In genomic region chr20:17940447-17940971, GRCh38 we compare ENCODE assay signal across 1 cellular context.
TF ChIP-seq lines count a peak whose summit lies in the region.

No MANE protein-coding gene starts in this region.

TF ChIP-seq in GM12878, 131 proteins besides CTCF, POLR2A, EP300 and RAD21:
- TF ChIP-seq, protein P1, sequence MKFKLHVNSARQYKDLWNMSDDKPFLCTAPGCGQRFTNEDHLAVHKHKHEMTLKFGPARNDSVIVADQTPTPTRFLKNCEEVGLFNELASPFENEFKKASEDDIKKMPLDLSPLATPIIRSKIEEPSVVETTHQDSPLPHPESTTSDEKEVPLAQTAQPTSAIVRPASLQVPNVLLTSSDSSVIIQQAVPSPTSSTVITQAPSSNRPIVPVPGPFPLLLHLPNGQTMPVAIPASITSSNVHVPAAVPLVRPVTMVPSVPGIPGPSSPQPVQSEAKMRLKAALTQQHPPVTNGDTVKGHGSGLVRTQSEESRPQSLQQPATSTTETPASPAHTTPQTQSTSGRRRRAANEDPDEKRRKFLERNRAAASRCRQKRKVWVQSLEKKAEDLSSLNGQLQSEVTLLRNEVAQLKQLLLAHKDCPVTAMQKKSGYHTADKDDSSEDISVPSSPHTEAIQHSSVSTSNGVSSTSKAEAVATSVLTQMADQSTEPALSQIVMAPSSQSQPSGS (IDR thresholded peaks at IDR 0.05; ENCODE audit: low read length) = 0 out of 2 replicates have a peak, but pooled peaks have one; percentile 10
- no peak for TF ChIP-seq TCF12 (IDR thresholded peaks at IDR 0.05; ENCODE audit: low read depth, low read length)
- no peak for TF ChIP-seq ASH2L (IDR thresholded peaks at IDR 0.05; ENCODE audit: borderline replicate concordance, low read depth)
- peak; percentile 15; the same call in 1 of the 2 replicates for TF ChIP-seq MTA3 (IDR thresholded peaks at IDR 0.05; ENCODE audit: borderline replicate concordance, low read length)
- no peak for TF ChIP-seq TCF3 (IDR thresholded peaks at IDR 0.05; ENCODE audit: borderline replicate concordance, insufficient read depth, low read depth, low read length)
